Comparison of ENCODE assay signal across 11 cellular contexts in the genomic region with DNA sequence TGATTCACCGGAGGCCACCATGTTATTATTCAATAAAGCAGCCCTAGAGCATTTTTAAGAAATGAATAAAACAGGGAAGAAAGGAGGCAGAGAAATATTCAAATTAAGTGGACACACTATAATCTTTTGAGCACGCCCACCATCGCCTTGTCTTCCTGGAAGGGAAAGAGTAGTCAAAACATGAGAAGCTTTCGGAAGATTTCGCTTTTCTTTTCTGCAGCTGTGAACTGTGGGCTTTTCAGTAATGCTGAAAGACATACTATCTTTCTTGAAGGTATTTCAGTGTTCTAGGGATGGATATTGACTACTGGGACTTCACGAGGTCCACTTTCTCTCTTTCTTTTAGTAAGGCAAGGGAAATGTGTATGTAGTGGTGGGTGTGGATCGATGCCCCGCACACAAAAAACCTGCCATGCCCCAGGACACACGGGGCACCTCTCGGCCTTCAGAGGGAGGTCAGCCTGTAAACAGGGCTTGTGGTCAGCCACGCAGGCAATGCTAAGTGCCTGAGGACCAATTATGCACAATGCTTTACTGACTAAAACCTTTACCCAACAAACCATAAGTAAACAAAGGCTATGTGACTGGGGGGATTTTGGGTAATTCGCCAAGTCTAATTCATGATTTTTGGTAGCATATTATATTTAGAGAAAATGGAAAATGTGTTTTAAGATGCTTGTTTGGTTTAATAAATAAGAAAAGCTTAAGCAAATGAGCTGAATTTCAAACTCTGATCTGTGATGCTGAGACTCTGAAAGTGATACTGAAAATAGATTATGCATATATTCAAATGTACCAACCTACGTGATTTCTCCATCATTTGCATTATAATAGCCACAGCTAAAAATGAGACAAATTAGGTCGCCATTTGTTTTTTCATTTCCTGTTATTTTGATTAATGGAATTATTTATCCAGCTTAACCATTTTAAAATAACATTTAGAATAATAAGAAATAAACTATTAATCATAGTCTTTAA.
DNase-seq lines count a peak whose midpoint lies in the region; ATAC-seq and TF ChIP-seq lines count a peak whose summit lies in the region.
"Had no signal": no experiment of that assay in that cellular context is flagged by ENCODE, and none has a peak within 500 bp of the region (broad histone marks: within the 10 kb centered on the region; RNA-seq: fewer than 3 reads in every experiment).

No MANE protein-coding gene starts in this region.

- peaks cover 27 to 71% of the 10 kb centered on the region in 2 experiments for H3K79me1 ChIP-seq in IMR-90 (ENCODE audit: low read depth in 1 of 2, low read length in 2 of 2)

- H3K9me1 ChIP-seq in IMR-90 (ENCODE audit: insufficient read depth, low read length), result peaks cover 34% of the 10 kb centered on the region

- no peak overlapping the region for H2AFZ ChIP-seq in IMR-90 (replicated peaks; ENCODE audit: low read length, poor library complexity)

- H3K4me3 ChIP-seq in IMR-90 (ENCODE audit: insufficient read depth, low read depth, low read length) (no peak overlapping the region), transverse colon (no peak overlapping the region)

- H3K4ac ChIP-seq in IMR-90 (ENCODE audit: low read depth, low read length), result 0 out of 2 replicates have a peak overlapping the region, but pooled peaks have one; percentile 4

- H3K4me2 ChIP-seq in IMR-90 (ENCODE audit: low read depth, low read length), result no peak overlapping the region

- peak overlapping the region; percentile 52 for H2BK5ac ChIP-seq in IMR-90 (ENCODE audit: low read depth, low read length, poor library complexity, severe bottlenecking)

- H3K36me3 ChIP-seq in IMR-90 (ENCODE audit: control insufficient read depth, insufficient read depth, low read length), result peaks cover 23% of the 10 kb centered on the region
- H3K36me3 ChIP-seq in transverse colon, result peaks cover 0 to 12% (median 2%) of the 10 kb centered on the region in 4 donors

- H3K18ac ChIP-seq in IMR-90 (ENCODE audit: low read depth, low read length), result no peak overlapping the region

- dilution Hi-C loops in IMR-90 (cut with HindIII; ENCODE audit: low sequenced_read_pairs, unreplicated experiment), result no loop called here

- no peak overlapping the region for H4K5ac ChIP-seq in IMR-90 (ENCODE audit: low read depth, low read length)

- POLR2A ChIA-PET in IMR-90 (lab: Charles Lee; ENCODE audit: unreplicated experiment), result no interaction called here

- H3K27ac ChIP-seq in IMR-90 (ENCODE audit: insufficient read depth, low read length), result no peak overlapping the region
- H3K27ac ChIP-seq in transverse colon, result peak overlapping the region; percentile 15 to 51 (median 21)
- H3K27ac ChIP-seq: C4-2B, foreskin keratinocyte had no signal

- BruUV-seq in IMR-90 (replicated peaks; lab: Mats Ljungman, UMichigan), result no TSS peak

- TF ChIP-seq POLR2A in IMR-90 (IDR thresholded peaks at IDR 0.05; ENCODE audit: low read depth, low read length) (no peak), transverse colon (IDR thresholded peaks at IDR 0.05) (no peak)

- intact Hi-C loops in IMR-90 (cut with micrococcal nuclease), result no loop called here
- intact Hi-C loops in transverse colon (cut with DNase I; ENCODE audit: low total_unique reads), result no loop called here

- WGBS in IMR-90 (ENCODE audit: extremely low coverage in 2 of 2, insufficient read length in 1 of 2), 2 experiments, result no CpG with 5 or more reads among the region's 14 CpGs
- 75 to 86% methylated on average over 14 of the region's 14 CpGs for WGBS in transverse colon (ENCODE audit: low coverage in 1 of 2), 2 donors

- CTCF ChIA-PET in IMR-90 (lab: Yijun Ruan, JAX), result interaction anchor here (0.6 to 1.2 kb wide), 2 partner anchors 34 to 1084 kb away, joined by 3 to 5 read pairs; no protein-coding TSS in a partner anchor

- no peak overlapping the region; the same call in 1 of the 2 replicates for H2BK120ac ChIP-seq in IMR-90 (ENCODE audit: low read depth, low read length)

- TF ChIP-seq CTCF in IMR-90 (conservative IDR thresholded peaks at IDR 0.05; ENCODE audit: low read depth, low read length) (no peak), transverse colon (IDR thresholded peaks at IDR 0.05) (no peak)

- TF ChIP-seq EP300 in transverse colon (IDR thresholded peaks at IDR 0.05; ENCODE audit: low read depth), result no peak

- H3K4me1 ChIP-seq in IMR-90 (ENCODE audit: control insufficient read depth, insufficient read depth, low read length) (peaks cover 15% of the 10 kb centered on the region), transverse colon (peaks cover 0 to 20% (median 3%) of the 10 kb centered on the region in 4 donors)
- H3K4me1 ChIP-seq: foreskin keratinocyte had no signal

- H3K9ac ChIP-seq in IMR-90 (ENCODE audit: low read depth, low read length), result no peak overlapping the region

- DNase-seq in stimulated activated CD4-positive, alpha-beta T cell treated with anti-CD3 and anti-CD28 coated beads, Interleukin-15, amount 100 ng/mL, for 24 hours, result peak; percentile 61
- no peak for DNase-seq in stimulated activated CD4-positive, alpha-beta T cell treated with anti-CD3 and anti-CD28 coated beads, Interleukin-12 subunit alpha, Interleukin-12 subunit beta, amount 100 ng/mL, for 4 hours
- DNase-seq in IMR-90 (no peak), transverse colon (no peak), Ammon's horn (ENCODE audit: low spot score) (no peak), KG1 (lab: John Stamatoyannopoulos, UW) (no peak), foreskin melanocyte (no peak)
- DNase-seq: foreskin keratinocyte, NCI-H2029 had no signal

- no peak for TF ChIP-seq RAD21 in IMR-90 (IDR thresholded peaks at IDR 0.05; ENCODE audit: low read length)

- peaks cover 18% of the 10 kb centered on the region for H4K20me1 ChIP-seq in IMR-90 (ENCODE audit: insufficient read depth, low read length)

- H2AK9ac ChIP-seq in IMR-90 (replicated peaks; ENCODE audit: low read depth, low read length, poor library complexity), result no peak overlapping the region

- in situ Hi-C loops in IMR-90 (cut with MboI; ENCODE audit: low sequenced_read_pairs) (loop anchor here (25.0 kb wide), 2 partner anchors 877 to 1152 kb away; a partner anchor contains a TSS), transverse colon (cut with MboI; ENCODE audit: low pct_ligation_motif_present in 1 of 4, low pct_unique_long_range_greater_than_20kb in 1 of 4, low sequenced_read_pairs in 3 of 4) (no loop called here)

- no peak overlapping the region; the same call in 2 of the 3 replicates for H2BK15ac ChIP-seq in IMR-90 (ENCODE audit: low read depth, low read length)

- H3K14ac ChIP-seq in IMR-90 (replicated peaks; ENCODE audit: low read depth, low read length), result no peak overlapping the region

- 0 out of 2 replicates have a peak overlapping the region, but pooled peaks have one; percentile 6 for H4K91ac ChIP-seq in IMR-90 (ENCODE audit: insufficient read depth, low read depth, low read length)

- H4K8ac ChIP-seq in IMR-90 (ENCODE audit: low read depth in 2 of 2, low read length in 2 of 2), result no peak overlapping the region

- ATAC-seq in HG02678 (IDR thresholded peaks at IDR 0.05; ENCODE audit: unreplicated experiment), result peak; percentile 87
- ATAC-seq in IMR-90 (ENCODE audit: low read depth), result no peak
- ATAC-seq: foreskin keratinocyte had no signal

- H3K23ac ChIP-seq in IMR-90 (ENCODE audit: low read depth, low read length), result no peak overlapping the region; the same call in 1 of the 2 replicates

- no peak overlapping the region for H3K56ac ChIP-seq in IMR-90 (ENCODE audit: extremely low read depth, insufficient read depth, low read length)

- H3K27me3 ChIP-seq in IMR-90 (ENCODE audit: control insufficient read depth, insufficient read depth, low read length) (no peaks in the 10 kb centered on the region), transverse colon (no peaks in the 10 kb centered on the region)
- H3K27me3 ChIP-seq: foreskin keratinocyte had no signal

- H2AK5ac ChIP-seq in IMR-90 (ENCODE audit: low read depth, low read length), result no peak overlapping the region

- 0 out of 2 replicates have a peak overlapping the region, but pooled peaks have one; percentile 9 for H2BK20ac ChIP-seq in IMR-90 (ENCODE audit: low read depth, low read length)

- H3K9me3 ChIP-seq in IMR-90 (ENCODE audit: control insufficient read depth, insufficient read depth, low read length) (no peaks in the 10 kb centered on the region), transverse colon (no peaks in the 10 kb centered on the region)

TF ChIP-seq in IMR-90, 13 proteins besides CTCF, POLR2A, EP300 and RAD21:
- no peak for TF ChIP-seq NFE2L2 (IDR thresholded peaks at IDR 0.05; ENCODE audit: low read depth, low read length)
- no peak for TF ChIP-seq MAFK (IDR thresholded peaks at IDR 0.05; ENCODE audit: low read depth, low read length)
- TF ChIP-seq RFX5 (IDR thresholded peaks at IDR 0.05; ENCODE audit: low read depth, low read length), result no peak
- no peak for TF ChIP-seq CEBPB (IDR thresholded peaks at IDR 0.05; ENCODE audit: low read depth, low read length)
- no peak for TF ChIP-seq BHLHE40 (IDR thresholded peaks at IDR 0.05; ENCODE audit: low read depth, low read length)
- no peak for TF ChIP-seq MAZ (IDR thresholded peaks at IDR 0.05; ENCODE audit: borderline replicate concordance, low read depth, low read length)
- no peak for TF ChIP-seq CHD1 (IDR thresholded peaks at IDR 0.05; ENCODE audit: low read depth, low read length)
- TF ChIP-seq FOS (IDR thresholded peaks at IDR 0.05; ENCODE audit: low read depth, low read length), result no peak
- TF ChIP-seq SMC3 (IDR thresholded peaks at IDR 0.05; ENCODE audit: low read depth, low read length), result no peak
- TF ChIP-seq, protein P1, sequence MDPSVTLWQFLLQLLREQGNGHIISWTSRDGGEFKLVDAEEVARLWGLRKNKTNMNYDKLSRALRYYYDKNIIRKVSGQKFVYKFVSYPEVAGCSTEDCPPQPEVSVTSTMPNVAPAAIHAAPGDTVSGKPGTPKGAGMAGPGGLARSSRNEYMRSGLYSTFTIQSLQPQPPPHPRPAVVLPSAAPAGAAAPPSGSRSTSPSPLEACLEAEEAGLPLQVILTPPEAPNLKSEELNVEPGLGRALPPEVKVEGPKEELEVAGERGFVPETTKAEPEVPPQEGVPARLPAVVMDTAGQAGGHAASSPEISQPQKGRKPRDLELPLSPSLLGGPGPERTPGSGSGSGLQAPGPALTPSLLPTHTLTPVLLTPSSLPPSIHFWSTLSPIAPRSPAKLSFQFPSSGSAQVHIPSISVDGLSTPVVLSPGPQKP (IDR thresholded peaks at IDR 0.05; ENCODE audit: borderline replicate concordance, low read depth, low read length), result no peak
- TF ChIP-seq RCOR1 (IDR thresholded peaks at IDR 0.05; ENCODE audit: insufficient replicate concordance, low read length), result no peak
- TF ChIP-seq, protein P2, sequence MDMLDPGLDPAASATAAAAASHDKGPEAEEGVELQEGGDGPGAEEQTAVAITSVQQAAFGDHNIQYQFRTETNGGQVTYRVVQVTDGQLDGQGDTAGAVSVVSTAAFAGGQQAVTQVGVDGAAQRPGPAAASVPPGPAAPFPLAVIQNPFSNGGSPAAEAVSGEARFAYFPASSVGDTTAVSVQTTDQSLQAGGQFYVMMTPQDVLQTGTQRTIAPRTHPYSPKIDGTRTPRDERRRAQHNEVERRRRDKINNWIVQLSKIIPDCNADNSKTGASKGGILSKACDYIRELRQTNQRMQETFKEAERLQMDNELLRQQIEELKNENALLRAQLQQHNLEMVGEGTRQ (IDR thresholded peaks at IDR 0.05; ENCODE audit: low read depth, low read length), result no peak
- no peak for TF ChIP-seq MXI1 (IDR thresholded peaks at IDR 0.05; ENCODE audit: borderline replicate concordance, low read depth, low read length)
